In the genomic region with DNA sequence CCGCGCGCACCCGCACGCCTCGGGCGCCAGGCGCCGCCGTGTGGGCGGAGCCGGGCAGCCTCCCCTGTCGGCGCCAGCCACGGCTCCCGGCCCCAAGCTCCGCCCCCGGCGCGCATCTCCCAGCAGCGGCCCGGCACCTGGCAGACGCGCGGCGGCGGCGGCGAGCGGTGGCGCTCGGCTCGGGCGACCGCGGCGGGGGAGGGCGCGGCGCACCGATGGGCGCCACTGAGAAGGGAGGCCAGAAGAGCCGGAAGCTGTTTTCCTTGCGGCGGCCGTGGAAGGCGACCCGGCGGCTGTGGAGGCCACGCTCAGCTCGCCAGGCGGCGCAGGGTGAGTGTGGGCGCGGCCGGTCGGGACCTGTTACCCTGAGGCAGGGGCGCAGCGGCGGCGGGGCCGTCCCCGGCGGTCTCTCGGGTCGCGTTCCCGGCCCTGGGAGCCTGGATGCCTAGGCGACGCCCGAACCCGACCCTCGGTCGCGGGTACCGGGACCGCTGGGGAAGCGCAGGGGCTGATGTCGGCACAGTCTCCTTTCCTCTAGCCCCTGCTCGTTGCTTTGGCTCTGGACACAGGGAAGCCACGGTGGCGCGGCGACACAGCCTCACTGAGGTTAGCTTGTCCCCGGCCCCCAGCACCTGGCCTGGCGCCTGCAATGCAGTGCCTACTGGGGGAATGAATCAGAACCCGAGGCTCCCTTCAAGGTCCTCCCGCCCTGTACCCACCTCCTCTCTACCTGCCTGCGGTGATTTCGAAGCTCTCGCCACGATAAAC, we compare ENCODE assay signal across 8 cellular contexts. TPM values are rescaled to one million over a fixed set of nuclear protein-coding genes. Genes with fewer than 3 reads are reported as not detected.
DNase-seq lines count a peak whose midpoint lies in the region; ATAC-seq, FAIRE-seq and TF ChIP-seq lines count a peak whose summit lies in the region.

No MANE protein-coding gene starts in this region.

- peaks cover 2% of the 10 kb centered on the region for H3K27me3 Mint-ChIP-seq in astrocyte (ENCODE audit: low read depth, unreplicated experiment)

- no peak for TF ChIP-seq CTCF in astrocyte (IDR thresholded peaks at IDR 0.05; ENCODE audit: insufficient read depth, low read depth, low read length)

- peak overlapping the region; percentile 75 for H3K9ac ChIP-seq in astrocyte (ENCODE audit: low read length)

- DNase-seq in NCI-H1417 treated with DMSO at 0.1 percent for 48 hours (lab: John Stamatoyannopoulos, UW): peak; percentile 44
- DNase-seq in T-helper 9 cell: peak; percentile 76
- peak; percentile 29 for DNase-seq in astrocyte (ENCODE audit: low read depth)
- DNase-seq in iPS DF 6.9 (ENCODE audit: low read depth, low spot score): no peak
- DNase-seq in skeletal muscle cell (ENCODE audit: low read depth): no peak
- no peak for DNase-seq in GF-D8 (lab: John Stamatoyannopoulos, UW)

- H3K4me2 ChIP-seq in astrocyte (ENCODE audit: low read length): peak overlapping the region; percentile 92

- H3K4me1 ChIP-seq in astrocyte (ENCODE audit: insufficient read depth, low read length) (peaks cover 15% of the 10 kb centered on the region), iPS DF 6.9 (ENCODE audit: control insufficient read depth, insufficient read depth, low read length) (peaks cover 2% of the 10 kb centered on the region; the same call in 1 of the 2 replicates)

- FAIRE-seq in astrocyte (lab: Jason Lieb, UNC): no peak

- H3K4me3 ChIP-seq in astrocyte (ENCODE audit: insufficient read depth, low read depth, low read length) (peak overlapping the region; percentile 58), iPS DF 6.9 (ENCODE audit: low read length) (peak overlapping the region; percentile 86), skeletal muscle cell (ENCODE audit: low read depth, low read length) (peak overlapping the region; percentile 66)

- no peaks in the 10 kb centered on the region for H3K9me3 Mint-ChIP-seq in astrocyte (ENCODE audit: unreplicated experiment)

- no CpG with 5 or more reads among the region's 92 CpGs for WGBS in iPS DF 6.9 (ENCODE audit: insufficient coverage, insufficient read length)

- H2AFZ ChIP-seq in astrocyte (ENCODE audit: low read depth, low read length): peak overlapping the region; percentile 94

- H3K36me3 ChIP-seq in astrocyte (ENCODE audit: insufficient read depth, low read length) (no peaks in the 10 kb centered on the region), iPS DF 6.9 (ENCODE audit: control insufficient read depth, insufficient read depth, low read length) (no peaks in the 10 kb centered on the region)

- no peaks in the 10 kb centered on the region for H3K79me2 ChIP-seq in astrocyte (ENCODE audit: insufficient read depth, low read length)

- H3K36me3 Mint-ChIP-seq in astrocyte (ENCODE audit: low read depth, unreplicated experiment): no peaks in the 10 kb centered on the region

- H3K27me3 ChIP-seq in astrocyte (ENCODE audit: insufficient read depth, low read length): no peaks in the 10 kb centered on the region
- H3K27me3 ChIP-seq in iPS DF 6.9 (ENCODE audit: control insufficient read depth, insufficient read depth, low read length): peaks cover 6% of the 10 kb centered on the region; the same call in 1 of the 2 replicates

- no peak overlapping the region for H3K27ac ChIP-seq in astrocyte (ENCODE audit: low read depth, low read length)
- no peak overlapping the region for H3K27ac ChIP-seq in iPS DF 6.9 (ENCODE audit: low read length)

- peak overlapping the region; percentile 90 for H3K27ac Mint-ChIP-seq in astrocyte (ENCODE audit: unreplicated experiment)

- H3K4me3 Mint-ChIP-seq in astrocyte (ENCODE audit: unreplicated experiment): peak overlapping the region; percentile 93

- H3K4me1 Mint-ChIP-seq in astrocyte (ENCODE audit: low read depth, unreplicated experiment): peaks cover 5% of the 10 kb centered on the region

- ATAC-seq in GM18499 (IDR thresholded peaks at IDR 0.05; ENCODE audit: insufficient read depth, unreplicated experiment) (peak; percentile 72), HG02798 (IDR thresholded peaks at IDR 0.05; ENCODE audit: poor library complexity, unreplicated experiment) (peak; percentile 98)

- no peaks in the 10 kb centered on the region for H3K9me3 ChIP-seq in astrocyte (ENCODE audit: insufficient read depth, low read depth, low read length)
- H3K9me3 ChIP-seq in iPS DF 6.9 (ENCODE audit: control insufficient read depth, insufficient read depth, low read length): no peaks in the 10 kb centered on the region

- no peaks in the 10 kb centered on the region for H4K20me1 ChIP-seq in astrocyte (ENCODE audit: insufficient read depth, low read length)

RNA-seq across cellular contexts. Expression of gene DNAJC6, which starts 54.8 kb away (rescaled TPM):
- total RNA-seq in astrocyte: 7.5 and 8.9 TPM in 2 replicates

Comparison
In these comparisons a context has a peak if more than half of its experiments do, and no peak if none do; other contexts are left out.
1. DNase-seq: peak in NCI-H1417 treated with DMSO at 0.1 percent for 48 hours (single experiment), T-helper 9 cell (single experiment) and astrocyte (single experiment); none in iPS DF 6.9 (single experiment), skeletal muscle cell (single experiment) and GF-D8 (single experiment).
2. Peak in every context shown above with its lines, with median percentiles within 50 percentile points of each other: H3K4me3 ChIP-seq.